3 cellular contexts compared by ENCODE assay signal in the genomic region with DNA sequence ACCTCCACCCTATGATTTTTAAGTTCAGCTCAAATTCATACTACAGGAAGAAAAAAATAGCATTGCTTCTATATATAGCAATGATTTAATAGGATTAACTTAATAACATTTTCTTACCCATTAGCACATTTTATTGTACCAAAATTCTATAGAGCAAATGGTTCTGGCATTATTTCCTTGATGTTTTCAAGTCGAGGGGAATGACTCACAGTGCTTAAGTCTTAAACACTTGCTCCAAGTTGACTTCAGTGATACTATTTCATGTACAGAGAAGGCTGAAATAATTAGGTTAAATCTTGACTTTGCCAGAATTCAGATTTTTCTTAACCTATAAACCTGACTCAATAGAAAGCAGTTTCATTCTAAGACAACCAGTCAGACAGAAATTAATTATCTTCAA.
"Had no signal": no experiment of that assay in that cellular context is flagged by ENCODE, and none has a peak within 500 bp of the region (broad histone marks: within the 10 kb centered on the region; RNA-seq: fewer than 3 reads in every experiment).

No MANE protein-coding gene starts in this region.

- H3K4me3 ChIP-seq: GM12878 had no signal

- DNase-seq: GDM1, GF-D8 had no signal
